25 cellular contexts compared by ENCODE assay signal in the genomic region with DNA sequence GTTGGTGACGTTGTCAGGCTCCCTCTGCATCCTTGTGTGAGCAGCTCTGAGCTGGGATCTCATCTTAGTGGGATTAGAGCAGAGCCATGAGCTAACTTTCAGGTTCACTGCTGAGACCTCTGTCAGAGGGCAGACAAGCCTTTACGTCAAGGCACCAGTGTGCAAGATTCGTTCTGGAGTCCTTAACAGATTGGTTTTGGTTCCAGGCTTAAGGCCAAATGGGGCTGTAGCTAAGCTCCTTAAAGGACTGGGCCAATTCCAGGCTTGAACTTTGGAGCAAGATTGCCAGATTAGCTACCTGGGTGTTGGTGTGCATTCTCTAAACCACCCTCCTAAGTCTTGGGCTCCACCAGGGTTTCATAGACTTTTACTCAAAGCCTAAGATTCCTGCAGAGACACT. TPM values are rescaled to one million over a fixed set of nuclear protein-coding genes. Genes with fewer than 3 reads are reported as not detected.
A peak's percentile ranks its signal among the peaks of the same experiment; 100 is the strongest.
DNase-seq lines count a peak whose midpoint lies in the region; FAIRE-seq and TF ChIP-seq lines count a peak whose summit lies in the region.
"Had no signal": no experiment of that assay in that cellular context is flagged by ENCODE, and none has a peak within 500 bp of the region (broad histone marks: within the 10 kb centered on the region; RNA-seq: fewer than 3 reads in every experiment).

No MANE protein-coding gene starts in this region.

- 0 out of 2 replicates have a peak overlapping the region, but pooled peaks have one; percentile 7 for H3K27ac ChIP-seq in H1 (ENCODE audit: low read depth, low read length)
- H3K27ac ChIP-seq: HL-60 had no signal

- H3K23ac ChIP-seq in H1 (ENCODE audit: insufficient read length), result no peak overlapping the region

- H4K5ac ChIP-seq in H1 (ENCODE audit: insufficient read length, low read depth, low read length), result no peak overlapping the region

- no peaks in the 10 kb centered on the region for H3K79me2 ChIP-seq in H1 (ENCODE audit: control insufficient read depth in 1 of 2, insufficient read depth in 2 of 2, low read length in 2 of 2)

- no peaks in the 10 kb centered on the region for H3K79me1 ChIP-seq in H1 (ENCODE audit: low read depth, low read length)

- TF ChIP-seq RAD21 in H1 (IDR thresholded peaks at IDR 0.05 in 1 of 2, conservative IDR thresholded peaks at IDR 0.05 in 1 of 2; ENCODE audit: low read depth in 2 of 2, low read length in 2 of 2), result no peak

- no peaks in the 10 kb centered on the region for H3K23me2 ChIP-seq in H1 (ENCODE audit: low read depth, low read length)

- FAIRE-seq in H1 (lab: Jason Lieb, UNC), result no peak
- FAIRE-seq: D721Med, GM19239, HTR-8/SVneo had no signal

- H3K4me3 ChIP-seq in H1 (ENCODE audit: extremely low read depth in 1 of 4, insufficient read depth in 2 of 4, low read depth in 3 of 4, low read length in 4 of 4) (no peak overlapping the region), retinal pigment epithelial cell (ENCODE audit: low read length) (no peak overlapping the region), Caco-2 (ENCODE audit: low read depth, low read length) (no peak overlapping the region)
- H3K4me3 ChIP-seq: BLaER1 treated with 17β-estradiol and CSF1 and Interleukin-3, amounts not matched to agents 10 nM and 100 nM had no signal

- POLR2A ChIA-PET in H1 (lab: Charles Lee; ENCODE audit: partially characterized antibody) (no interaction called here), Caco-2 (lab: Charles Lee) (no interaction called here)

- no peaks in the 10 kb centered on the region for H3K9me3 ChIP-seq in H1 (ENCODE audit: insufficient read depth in 2 of 2, low read depth in 1 of 2, low read length in 1 of 2)
- H3K9me3 ChIP-seq in Caco-2, result peaks cover 11% of the 10 kb centered on the region; the same call in 1 of the 2 replicates
- H3K9me3 ChIP-seq: BLaER1 treated with 17β-estradiol and CSF1 and Interleukin-3, amounts not matched to agents 10 nM and 100 nM had no signal

- H2BK120ac ChIP-seq in H1 (replicated peaks; ENCODE audit: low read depth, low read length), result no peak overlapping the region

- no peak overlapping the region for H2AK5ac ChIP-seq in H1 (ENCODE audit: low read depth, low read length)

- H3K27ac Mint-ChIP-seq in Caco-2 (ENCODE audit: unreplicated experiment), result no peak overlapping the region
- H3K27ac Mint-ChIP-seq: CD8-positive, alpha-beta T cell had no signal

- 0 out of 2 replicates have a peak overlapping the region, but pooled peaks have one; percentile 44 for H2BK5ac ChIP-seq in H1 (ENCODE audit: low read depth, low read length)

- H3K4ac ChIP-seq in H1 (replicated peaks; ENCODE audit: insufficient read length, low read depth, low read length), result no peak overlapping the region

- no peak overlapping the region for H3K9ac ChIP-seq in H1 (replicated peaks in 1 of 4; ENCODE audit: extremely low read depth in 1 of 4, low read depth in 3 of 4, low read length in 3 of 4)
- H3K9ac ChIP-seq: BLaER1 treated with 17β-estradiol and CSF1 and Interleukin-3, amounts not matched to agents 10 nM and 100 nM had no signal

- H2BK15ac ChIP-seq in H1 (ENCODE audit: low read length), result no peak overlapping the region

- H3K4me3 Mint-ChIP-seq in Caco-2 (ENCODE audit: unreplicated experiment), result no peak overlapping the region
- H3K4me3 Mint-ChIP-seq: CD8-positive, alpha-beta T cell had no signal

- no peak overlapping the region for H3K14ac ChIP-seq in H1 (ENCODE audit: insufficient read length)

- no peak overlapping the region for H3K18ac ChIP-seq in H1 (ENCODE audit: extremely low read depth, low read length)

- H3K36me3 Mint-ChIP-seq in Caco-2 (ENCODE audit: insufficient read depth, unreplicated experiment), result no peaks in the 10 kb centered on the region
- H3K36me3 Mint-ChIP-seq: CD8-positive, alpha-beta T cell had no signal

- 95% methylated on average over 3 of the region's 3 CpGs; no CpG with 5 or more reads in 1 of the 2 experiments for WGBS in H1 (ENCODE audit: extremely low coverage in 1 of 2, insufficient coverage in 1 of 2, insufficient read length in 1 of 2, insufficient replicate concordance in 2 of 2, low coverage in 1 of 2, low lambda C conversion rate in 2 of 2, missing lambda C conversion rate in 1 of 2), 2 experiments

- H4K91ac ChIP-seq in H1 (replicated peaks; ENCODE audit: insufficient read length, low read length), result no peak overlapping the region

- H3K27me3 ChIP-seq in H1 (replicated peaks in 1 of 4; ENCODE audit: control insufficient read depth in 3 of 4, extremely low read depth in 1 of 4, insufficient read depth in 3 of 4, low read length in 3 of 4), result no peaks in the 10 kb centered on the region
- H3K27me3 ChIP-seq in Caco-2 (replicated peaks; ENCODE audit: control insufficient read depth, insufficient read depth, low read length), result no peaks in the 10 kb centered on the region
- H3K27me3 ChIP-seq: BLaER1 treated with 17β-estradiol and CSF1 and Interleukin-3, amounts not matched to agents 10 nM and 100 nM had no signal

- no peak overlapping the region for H4K8ac ChIP-seq in H1 (ENCODE audit: extremely low read depth, insufficient read depth, low read length)

- no peak overlapping the region for H2BK20ac ChIP-seq in H1 (ENCODE audit: low read length)

- no peak overlapping the region for H2BK12ac ChIP-seq in H1 (ENCODE audit: low read depth, low read length)

- H3K4me1 ChIP-seq in H1 (replicated peaks in 1 of 4; ENCODE audit: control insufficient read depth in 3 of 4, insufficient read depth in 4 of 4, low read length in 3 of 4), result peaks cover 0 to 3% (median 0%) of the 10 kb centered on the region in 4 experiments; a peak in 1 of 7 replicates
- peaks cover 3% of the 10 kb centered on the region; the same call in 1 of the 2 replicates for H3K4me1 ChIP-seq in Caco-2

- intact Hi-C loops in Caco-2 (cut with micrococcal nuclease; ENCODE audit: unreplicated experiment), result no loop called here

- DNase-seq in D341Med (ENCODE audit: low spot score) (peak; percentile 53), NCI-H82 (lab: John Stamatoyannopoulos, UW) (peak; percentile 91), H1 (ENCODE audit: low read depth in 1 of 2, low spot score in 2 of 2) (no peak), retinal pigment epithelial cell (ENCODE audit: low read depth) (peak; percentile 83), DMS153 (lab: John Stamatoyannopoulos, UW) (no peak), superior temporal gyrus (ENCODE audit: extremely low spot score) (no peak), Caco-2 (no peak), HPDE6-E6E7 (ENCODE audit: extremely low spot score) (no peak)
- DNase-seq: 8988T; CD8-positive, alpha-beta T cell; DMS79; GF-D8; HCEC 1CT; Kasumi-1; KBM-7 had no signal

- TF ChIP-seq CTCF in H1 (IDR thresholded peaks at IDR 0.05; ENCODE audit: control extremely low read depth in 1 of 3, insufficient read depth in 1 of 3, low read depth in 1 of 3, low read length in 3 of 3) (no peak), retinal pigment epithelial cell (conservative IDR thresholded peaks at IDR 0.05; ENCODE audit: low read depth, low read length) (no peak), Caco-2 (IDR thresholded peaks at IDR 0.05; ENCODE audit: insufficient read depth in 1 of 2, low read depth in 1 of 2, low read length in 1 of 2, severe bottlenecking in 1 of 2, unreplicated experiment in 1 of 2) (no peak)

- H3K27me3 Mint-ChIP-seq in Caco-2 (ENCODE audit: insufficient read depth, unreplicated experiment), result no peaks in the 10 kb centered on the region
- H3K27me3 Mint-ChIP-seq: IgD-negative memory B cell had no signal

- H3K4me2 ChIP-seq in H1 (ENCODE audit: insufficient read depth in 1 of 2, low read depth in 2 of 2, low read length in 2 of 2), result no peak overlapping the region

- no TSS peak for BruUV-seq in Caco-2 (replicated peaks; lab: Mats Ljungman, UMichigan)

- H3K36me3 ChIP-seq in H1 (ENCODE audit: control insufficient read depth in 2 of 4, insufficient read depth in 4 of 4, low read length in 3 of 4), result no peaks in the 10 kb centered on the region
- no peaks in the 10 kb centered on the region for H3K36me3 ChIP-seq in Caco-2 (ENCODE audit: control insufficient read depth, insufficient read depth, low read length)

- H2AFZ ChIP-seq in H1 (ENCODE audit: low read length), result 0 out of 2 replicates have a peak overlapping the region, but pooled peaks have one; percentile 1

- peaks cover 32% of the 10 kb centered on the region for H3K9me3 Mint-ChIP-seq in Caco-2 (ENCODE audit: unreplicated experiment)

- no peak for TF ChIP-seq POLR2A in H1 (IDR thresholded peaks at IDR 0.05; ENCODE audit: control extremely low read depth in 1 of 2, low read depth in 2 of 2, low read length in 2 of 2)

- CTCF ChIA-PET in H1 (lab: Charles Lee; ENCODE audit: partially characterized antibody) (interaction anchor here (0.6 to 0.7 kb wide), 4 partner anchors 15 to 258 kb away, joined by 3 to 4 read pairs (median 3); no protein-coding TSS in a partner anchor), Caco-2 (lab: Charles Lee) (interaction anchor here (0.7 kb wide), 1 partner anchor 21 kb away, joined by 4 read pairs; no protein-coding TSS in a partner anchor)

- no peak overlapping the region for H3K56ac ChIP-seq in H1 (replicated peaks; ENCODE audit: insufficient read length, low read depth, low read length)

- TF ChIP-seq EP300 in H1 (IDR thresholded peaks at IDR 0.05; ENCODE audit: borderline replicate concordance in 1 of 2, low read depth in 2 of 2, low read length in 2 of 2), result no peak

- no peaks in the 10 kb centered on the region for H4K20me1 ChIP-seq in H1 (replicated peaks in 1 of 2; ENCODE audit: control insufficient read depth in 1 of 2, insufficient read depth in 2 of 2, low read length in 2 of 2)
- H4K20me1 ChIP-seq: BLaER1 treated with 17β-estradiol and CSF1 and Interleukin-3, amounts not matched to agents 10 nM and 100 nM had no signal

- peaks cover 15% of the 10 kb centered on the region for H3K4me1 Mint-ChIP-seq in Caco-2 (ENCODE audit: low read depth, unreplicated experiment)

TF ChIP-seq in H1, 55 proteins besides CTCF, POLR2A, EP300 and RAD21 (continues in another document):
- TF ChIP-seq TAF7 (optimal IDR thresholded peaks at IDR 0.05; ENCODE audit: borderline replicate concordance, low read depth, low read length) (no peak), BRCA1 (IDR thresholded peaks at IDR 0.05; ENCODE audit: low read depth, low read length) (no peak), NRF1 (IDR thresholded peaks at IDR 0.05; ENCODE audit: low read depth, low read length) (no peak), SIX5 (IDR thresholded peaks at IDR 0.05; ENCODE audit: low read depth, low read length) (no peak), SP2 (IDR thresholded peaks at IDR 0.05; ENCODE audit: low read length) (no peak), KDM5A (IDR thresholded peaks at IDR 0.05; ENCODE audit: low read length) (no peak), MAFK (IDR thresholded peaks at IDR 0.05; ENCODE audit: low read depth, low read length) (no peak)

RNA-seq across cellular contexts. Expression of a gene that starts 52.6 kb away (rescaled TPM):
- not detected in 2 replicates for total RNA-seq in H1 (2021; fragmentation: NEBNext Ultra II Directional; extraction: Animal tissue kit (Norgen Biotek cat#: 25700))
- not detected in 2 replicates for polyA plus RNA-seq in H1 (2011; rRNA removed)
- not detected for polyA plus RNA-seq in H1 (2011; cell fraction: cytosol; rRNA removed)
- not detected for polyA plus RNA-seq in H1 (2011; cell fraction: nucleus; rRNA removed)
- polyA plus RNA-seq in H1 (2012, experiment 1 of 2), result not detected in 4 replicates
- polyA plus RNA-seq in H1 (2012, experiment 2 of 2), result not detected
- polyA plus RNA-seq in H1 (2013, experiment 1 of 2), result not detected
- polyA plus RNA-seq in H1 (2013, experiment 2 of 2), result not detected
- not detected in 2 replicates for polyA minus RNA-seq in H1 (2011; rRNA and poly(A)+ RNA removed)
- polyA minus RNA-seq in H1 (2011; cell fraction: cytosol; rRNA and poly(A)+ RNA removed), result not detected
- polyA minus RNA-seq in H1 (2011; cell fraction: nucleus; rRNA and poly(A)+ RNA removed), result not detected
- not detected in 2 replicates for total RNA-seq in Caco-2 (2022)
- total RNA-seq: A673; CD8-positive, alpha-beta T cell; Daoy; H4 had no signal
- polyA plus RNA-seq: AG04450, IgD-negative memory B cell had no signal

Comparison
In these comparisons a context has a peak if more than half of its experiments do, and no peak if none do; other contexts are left out.
1. DNase-seq: peak in D341Med (single experiment), NCI-H82 (single experiment) and retinal pigment epithelial cell (single experiment); none in H1 (0 of 2), DMS153 (single experiment), superior temporal gyrus (single experiment), Caco-2 (0 of 2) and HPDE6-E6E7 (single experiment).